In the genomic region with DNA sequence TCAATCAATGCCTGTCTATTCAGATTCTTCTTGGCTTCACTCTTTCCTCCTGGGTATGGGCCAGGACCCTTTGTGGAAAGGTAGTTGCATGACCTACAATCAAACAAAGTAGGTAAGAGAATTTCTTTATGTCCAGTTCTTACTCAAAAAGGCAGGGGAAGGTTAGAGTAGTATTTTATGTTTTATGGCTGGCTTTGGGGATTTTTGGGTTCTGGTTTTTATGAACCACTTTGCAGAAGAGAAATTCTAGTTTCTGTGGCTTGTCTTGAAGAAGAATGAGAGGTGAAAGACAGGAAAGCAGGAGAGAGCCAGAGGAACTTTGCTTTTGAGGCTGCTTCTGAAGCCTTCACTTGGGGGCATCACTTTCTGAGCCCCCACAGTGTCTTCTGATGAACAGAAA, we compare ENCODE assay signal across 1 cellular context.
TF ChIP-seq lines count a peak whose summit lies in the region.

No MANE protein-coding gene starts in this region.

TF ChIP-seq in HepG2, 621 proteins besides CTCF, POLR2A, EP300 and RAD21:
- TF ChIP-seq ZNF704 (CRISPR knock-in tag; IDR thresholded peaks at IDR 0.05; ENCODE audit: borderline replicate concordance) (no peak), CREM (IDR thresholded peaks at IDR 0.05) (no peak), CREM (CRISPR knock-in tag; IDR thresholded peaks at IDR 0.05) (no peak), AGO2 (optimal IDR thresholded peaks at IDR 0.05; ENCODE audit: low read depth, low read length) (no peak), ZNF317 (CRISPR knock-in tag; IDR thresholded peaks at IDR 0.05) (no peak), ZNF569 (CRISPR knock-in tag; IDR thresholded peaks at IDR 0.05; ENCODE audit: borderline replicate concordance) (no peak), SMAD9 (CRISPR knock-in tag; IDR thresholded peaks at IDR 0.05) (no peak), TOE1 (CRISPR knock-in tag; IDR thresholded peaks at IDR 0.05) (no peak), ZNF883 (CRISPR knock-in tag; IDR thresholded peaks at IDR 0.05; ENCODE audit: not compliant biosample characterization) (no peak), NR2C2 (CRISPR knock-in tag; IDR thresholded peaks at IDR 0.05; ENCODE audit: borderline replicate concordance) (no peak), CEBPG (CRISPR knock-in tag; IDR thresholded peaks at IDR 0.05) (no peak), FOXK1 (CRISPR knock-in tag; IDR thresholded peaks at IDR 0.05; ENCODE audit: borderline replicate concordance, low read depth) (no peak), ZNF547 (CRISPR knock-in tag; IDR thresholded peaks at IDR 0.05) (no peak), HMGXB3 (CRISPR knock-in tag; IDR thresholded peaks at IDR 0.05; ENCODE audit: borderline replicate concordance) (no peak)
- TF ChIP-seq, protein P1, sequence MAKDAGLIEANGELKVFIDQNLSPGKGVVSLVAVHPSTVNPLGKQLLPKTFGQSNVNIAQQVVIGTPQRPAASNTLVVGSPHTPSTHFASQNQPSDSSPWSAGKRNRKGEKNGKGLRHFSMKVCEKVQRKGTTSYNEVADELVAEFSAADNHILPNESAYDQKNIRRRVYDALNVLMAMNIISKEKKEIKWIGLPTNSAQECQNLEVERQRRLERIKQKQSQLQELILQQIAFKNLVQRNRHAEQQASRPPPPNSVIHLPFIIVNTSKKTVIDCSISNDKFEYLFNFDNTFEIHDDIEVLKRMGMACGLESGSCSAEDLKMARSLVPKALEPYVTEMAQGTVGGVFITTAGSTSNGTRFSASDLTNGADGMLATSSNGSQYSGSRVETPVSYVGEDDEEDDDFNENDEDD (CRISPR knock-in tag; IDR thresholded peaks at IDR 0.05; ENCODE audit: borderline replicate concordance), result no peak
- TF ChIP-seq, protein P2, sequence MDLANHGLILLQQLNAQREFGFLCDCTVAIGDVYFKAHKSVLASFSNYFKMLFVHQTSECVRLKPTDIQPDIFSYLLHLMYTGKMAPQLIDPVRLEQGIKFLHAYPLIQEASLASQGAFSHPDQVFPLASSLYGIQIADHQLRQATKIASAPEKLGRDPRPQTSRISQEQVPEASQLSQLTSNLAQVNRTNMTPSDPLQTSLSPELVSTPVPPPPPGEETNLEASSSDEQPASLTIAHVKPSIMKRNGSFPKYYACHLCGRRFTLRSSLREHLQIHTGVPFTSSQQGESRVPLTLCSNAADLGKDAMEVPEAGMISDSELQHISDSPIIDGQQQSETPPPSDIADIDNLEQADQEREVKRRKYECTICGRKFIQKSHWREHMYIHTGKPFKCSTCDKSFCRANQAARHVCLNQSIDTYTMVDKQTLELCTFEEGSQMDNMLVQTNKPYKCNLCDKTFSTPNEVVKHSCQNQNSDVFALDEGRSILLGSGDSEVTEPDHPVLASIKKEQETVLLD (CRISPR knock-in tag; IDR thresholded peaks at IDR 0.05; ENCODE audit: low read depth), result no peak
- TF ChIP-seq, protein P3, sequence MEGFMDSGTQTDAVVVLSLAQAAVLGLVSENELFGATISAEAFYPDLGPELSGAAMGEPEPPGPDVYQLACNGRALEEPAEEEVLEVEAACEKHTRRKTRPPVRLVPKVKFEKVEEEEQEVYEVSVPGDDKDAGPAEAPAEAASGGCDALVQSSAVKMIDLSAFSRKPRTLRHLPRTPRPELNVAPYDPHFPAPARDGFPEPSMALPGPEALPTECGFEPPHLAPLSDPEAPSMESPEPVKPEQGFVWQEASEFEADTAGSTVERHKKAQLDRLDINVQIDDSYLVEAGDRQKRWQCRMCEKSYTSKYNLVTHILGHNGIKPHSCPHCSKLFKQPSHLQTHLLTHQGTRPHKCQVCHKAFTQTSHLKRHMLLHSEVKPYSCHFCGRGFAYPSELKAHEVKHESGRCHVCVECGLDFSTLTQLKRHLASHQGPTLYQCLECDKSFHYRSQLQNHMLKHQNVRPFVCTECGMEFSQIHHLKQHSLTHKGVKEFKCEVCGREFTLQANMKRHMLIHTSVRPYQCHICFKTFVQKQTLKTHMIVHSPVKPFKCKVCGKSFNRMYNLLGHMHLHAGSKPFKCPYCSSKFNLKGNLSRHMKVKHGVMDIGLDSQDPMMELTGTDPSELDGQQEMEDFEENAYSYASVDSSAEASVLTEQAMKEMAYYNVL (CRISPR knock-in tag; IDR thresholded peaks at IDR 0.05; ENCODE audit: borderline replicate concordance), result no peak
- TF ChIP-seq, protein P4, sequence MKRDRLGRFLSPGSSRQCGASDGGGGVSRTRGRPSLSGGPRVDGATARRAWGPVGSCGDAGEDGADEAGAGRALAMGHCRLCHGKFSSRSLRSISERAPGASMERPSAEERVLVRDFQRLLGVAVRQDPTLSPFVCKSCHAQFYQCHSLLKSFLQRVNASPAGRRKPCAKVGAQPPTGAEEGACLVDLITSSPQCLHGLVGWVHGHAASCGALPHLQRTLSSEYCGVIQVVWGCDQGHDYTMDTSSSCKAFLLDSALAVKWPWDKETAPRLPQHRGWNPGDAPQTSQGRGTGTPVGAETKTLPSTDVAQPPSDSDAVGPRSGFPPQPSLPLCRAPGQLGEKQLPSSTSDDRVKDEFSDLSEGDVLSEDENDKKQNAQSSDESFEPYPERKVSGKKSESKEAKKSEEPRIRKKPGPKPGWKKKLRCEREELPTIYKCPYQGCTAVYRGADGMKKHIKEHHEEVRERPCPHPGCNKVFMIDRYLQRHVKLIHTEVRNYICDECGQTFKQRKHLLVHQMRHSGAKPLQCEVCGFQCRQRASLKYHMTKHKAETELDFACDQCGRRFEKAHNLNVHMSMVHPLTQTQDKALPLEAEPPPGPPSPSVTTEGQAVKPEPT (CRISPR knock-in tag; IDR thresholded peaks at IDR 0.05; ENCODE audit: low read depth), result no peak
- TF ChIP-seq, protein P5, sequence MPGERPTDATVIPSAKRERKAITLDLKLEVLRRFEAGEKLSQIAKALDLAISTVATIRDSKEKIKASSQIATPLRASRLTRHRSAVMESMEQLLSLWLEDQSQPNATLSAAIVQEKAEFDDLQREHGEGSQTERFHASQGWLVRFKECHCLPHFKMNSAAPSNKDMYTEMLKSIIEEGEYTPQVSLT (CRISPR knock-in tag; IDR thresholded peaks at IDR 0.05; ENCODE audit: borderline replicate concordance, low read depth), result no peak
